Comparison of ENCODE assay signal across 14 cellular contexts in the genomic region with DNA sequence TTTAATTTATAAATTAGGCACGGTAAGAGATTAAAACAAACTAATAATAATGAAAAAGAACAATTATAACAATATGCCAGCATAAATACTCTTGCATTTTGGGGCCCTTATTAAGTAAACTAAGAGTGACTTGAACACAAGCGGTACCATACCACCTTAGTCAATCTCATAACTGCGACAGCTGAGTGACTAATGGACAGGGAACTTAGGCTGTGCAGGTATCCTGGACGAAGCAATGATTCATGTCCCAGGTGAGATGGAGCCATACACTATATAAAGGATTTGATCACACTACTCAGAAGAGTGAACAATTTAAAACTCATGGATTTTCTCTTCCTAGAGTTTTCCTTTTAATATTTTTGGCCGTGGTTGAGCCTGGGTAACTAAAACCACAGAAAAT. TPM values are rescaled to one million over a fixed set of nuclear protein-coding genes. Genes with fewer than 3 reads are reported as not detected.
"Had no signal": no experiment of that assay in that cellular context is flagged by ENCODE, and none has a peak within 500 bp of the region (broad histone marks: within the 10 kb centered on the region; RNA-seq: fewer than 3 reads in every experiment).

No MANE protein-coding gene starts in this region.

- H3K9me3 Mint-ChIP-seq: stimulated activated naive B cell treated with anti-CD40 and anti-IgM and Interleukin-4, amounts not matched to agents 10 μg/mL and 1 μg/mL and 100 μg/mL, for 72 hours had no signal

- H3K36me3 Mint-ChIP-seq: stimulated activated naive B cell treated with anti-CD40 and anti-IgM and Interleukin-4, amounts not matched to agents 10 μg/mL and 1 μg/mL and 100 μg/mL, for 72 hours had no signal

- H3K36me3 ChIP-seq: colonic mucosa, right lobe of liver, suprapubic skin, upper lobe of right lung had no signal

- H3K27ac ChIP-seq: colonic mucosa, psoas muscle, right lobe of liver, suprapubic skin, upper lobe of right lung had no signal

- DNase-seq: activated CD4-positive, alpha-beta T cell treated with anti-CD3 and anti-CD28 coated beads for 36 hours; colonic mucosa; effector CD4-positive, alpha-beta T cell; mucosa of descending colon; nephron progenitor cell; psoas muscle; right lobe of liver; stimulated activated naive B cell treated with anti-CD40 and anti-IgM and Interleukin-4, amounts not matched to agents 10 μg/mL and 1 μg/mL and 100 μg/mL, for 72 hours; T-helper 9 cell; upper lobe of right lung had no signal

- H3K27ac Mint-ChIP-seq: activated CD4-positive, alpha-beta T cell treated with anti-CD3 and anti-CD28 coated beads for 36 hours; nephron progenitor cell; stimulated activated naive B cell treated with anti-CD40 and anti-IgM and Interleukin-4, amounts not matched to agents 10 μg/mL and 1 μg/mL and 100 μg/mL, for 72 hours had no signal

- ATAC-seq: activated CD4-positive, alpha-beta T cell treated with anti-CD3 and anti-CD28 coated beads for 36 hours; left lobe of liver; mucosa of descending colon; psoas muscle; right lobe of liver; stimulated activated naive B cell treated with anti-CD40 and anti-IgM and Interleukin-4, amounts not matched to agents 10 μg/mL and 1 μg/mL and 100 μg/mL, for 72 hours; upper lobe of right lung had no signal

- H3K4me1 ChIP-seq: colonic mucosa, psoas muscle, right lobe of liver, suprapubic skin, upper lobe of right lung had no signal

- H3K27me3 ChIP-seq: colonic mucosa, right lobe of liver, suprapubic skin, upper lobe of right lung had no signal

- H3K4me3 ChIP-seq: colonic mucosa, mucosa of descending colon, psoas muscle, right lobe of liver, suprapubic skin, upper lobe of right lung had no signal

- H3K9me3 ChIP-seq: colonic mucosa, mucosa of descending colon, right lobe of liver, suprapubic skin, upper lobe of right lung had no signal

- H3K4me3 Mint-ChIP-seq: activated CD4-positive, alpha-beta T cell treated with anti-CD3 and anti-CD28 coated beads for 36 hours; nephron progenitor cell; stimulated activated naive B cell treated with anti-CD40 and anti-IgM and Interleukin-4, amounts not matched to agents 10 μg/mL and 1 μg/mL and 100 μg/mL, for 72 hours had no signal

- H3K4me1 Mint-ChIP-seq: activated CD4-positive, alpha-beta T cell treated with anti-CD3 and anti-CD28 coated beads for 36 hours had no signal

RNA-seq across cellular contexts. Expression of a gene that starts 4.3 kb away (rescaled TPM):
- total RNA-seq: activated CD4-positive, alpha-beta T cell treated with anti-CD3 and anti-CD28 coated beads for 36 hours; cardiac septum; left lobe of liver; psoas muscle; suprapubic skin had no signal

RNA-seq across cellular contexts. Expression of a gene that starts 15.1 kb away (rescaled TPM):
- total RNA-seq: activated CD4-positive, alpha-beta T cell treated with anti-CD3 and anti-CD28 coated beads for 36 hours; cardiac septum; colonic mucosa; left lobe of liver; psoas muscle; right lobe of liver; suprapubic skin; upper lobe of right lung had no signal
- polyA plus RNA-seq: psoas muscle had no signal

RNA-seq across cellular contexts. Expression of a gene that starts 15.5 kb away (rescaled TPM):
- total RNA-seq: activated CD4-positive, alpha-beta T cell treated with anti-CD3 and anti-CD28 coated beads for 36 hours had no signal

RNA-seq across cellular contexts. Expression of a gene that starts 30.5 kb away (rescaled TPM):
- total RNA-seq: activated CD4-positive, alpha-beta T cell treated with anti-CD3 and anti-CD28 coated beads for 36 hours; cardiac septum; left lobe of liver; psoas muscle; SK-MEL-5 had no signal
- polyA plus RNA-seq: psoas muscle had no signal

RNA-seq across cellular contexts. Expression of a gene that starts 47.9 kb away (rescaled TPM):
- total RNA-seq: left lobe of liver, suprapubic skin had no signal
